ENCODE assay signal across 2 cellular contexts in the genomic region with DNA sequence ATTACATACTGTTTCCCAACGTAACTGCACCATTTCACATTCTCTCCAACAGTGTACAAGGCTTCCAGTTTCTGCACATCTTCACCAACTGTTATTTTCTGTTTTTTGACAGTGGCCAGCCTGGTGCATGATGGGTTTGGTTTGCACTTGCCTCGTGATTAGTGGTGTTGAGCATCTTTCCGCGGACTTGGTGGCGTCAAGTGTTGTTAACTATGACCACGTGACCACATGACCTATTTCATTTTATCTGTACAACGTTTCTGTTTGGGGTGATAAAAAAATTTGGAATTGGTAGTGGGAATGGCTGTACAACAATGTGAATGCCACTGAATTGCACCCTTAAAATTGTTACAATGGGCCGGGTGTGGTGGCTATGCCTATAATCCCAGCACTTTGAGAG.
TF ChIP-seq lines count a peak whose summit lies in the region.

No MANE protein-coding gene starts in this region.

TF ChIP-seq in IMR-90, 13 proteins besides CTCF, POLR2A, EP300 and RAD21 (continued from another document):
- TF ChIP-seq, protein P1, sequence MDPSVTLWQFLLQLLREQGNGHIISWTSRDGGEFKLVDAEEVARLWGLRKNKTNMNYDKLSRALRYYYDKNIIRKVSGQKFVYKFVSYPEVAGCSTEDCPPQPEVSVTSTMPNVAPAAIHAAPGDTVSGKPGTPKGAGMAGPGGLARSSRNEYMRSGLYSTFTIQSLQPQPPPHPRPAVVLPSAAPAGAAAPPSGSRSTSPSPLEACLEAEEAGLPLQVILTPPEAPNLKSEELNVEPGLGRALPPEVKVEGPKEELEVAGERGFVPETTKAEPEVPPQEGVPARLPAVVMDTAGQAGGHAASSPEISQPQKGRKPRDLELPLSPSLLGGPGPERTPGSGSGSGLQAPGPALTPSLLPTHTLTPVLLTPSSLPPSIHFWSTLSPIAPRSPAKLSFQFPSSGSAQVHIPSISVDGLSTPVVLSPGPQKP (IDR thresholded peaks at IDR 0.05; ENCODE audit: borderline replicate concordance, low read depth, low read length): no peak
- no peak for TF ChIP-seq RFX5 (IDR thresholded peaks at IDR 0.05; ENCODE audit: low read depth, low read length)
- TF ChIP-seq CEBPB (IDR thresholded peaks at IDR 0.05; ENCODE audit: low read depth, low read length): no peak
- no peak for TF ChIP-seq SMC3 (IDR thresholded peaks at IDR 0.05; ENCODE audit: low read depth, low read length)
- no peak for TF ChIP-seq MXI1 (IDR thresholded peaks at IDR 0.05; ENCODE audit: borderline replicate concordance, low read depth, low read length)
- no peak for TF ChIP-seq BHLHE40 (IDR thresholded peaks at IDR 0.05; ENCODE audit: low read depth, low read length)
- TF ChIP-seq, protein P2, sequence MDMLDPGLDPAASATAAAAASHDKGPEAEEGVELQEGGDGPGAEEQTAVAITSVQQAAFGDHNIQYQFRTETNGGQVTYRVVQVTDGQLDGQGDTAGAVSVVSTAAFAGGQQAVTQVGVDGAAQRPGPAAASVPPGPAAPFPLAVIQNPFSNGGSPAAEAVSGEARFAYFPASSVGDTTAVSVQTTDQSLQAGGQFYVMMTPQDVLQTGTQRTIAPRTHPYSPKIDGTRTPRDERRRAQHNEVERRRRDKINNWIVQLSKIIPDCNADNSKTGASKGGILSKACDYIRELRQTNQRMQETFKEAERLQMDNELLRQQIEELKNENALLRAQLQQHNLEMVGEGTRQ (IDR thresholded peaks at IDR 0.05; ENCODE audit: low read depth, low read length): no peak
- no peak for TF ChIP-seq NFE2L2 (IDR thresholded peaks at IDR 0.05; ENCODE audit: low read depth, low read length)
- TF ChIP-seq RCOR1 (IDR thresholded peaks at IDR 0.05; ENCODE audit: insufficient replicate concordance, low read length): no peak
- no peak for TF ChIP-seq MAZ (IDR thresholded peaks at IDR 0.05; ENCODE audit: borderline replicate concordance, low read depth, low read length)

TF ChIP-seq in WTC11, 78 proteins besides CTCF, POLR2A, EP300 and RAD21 (continued from another document):
- no peak for TF ChIP-seq CREM (CRISPR knock-in tag; IDR thresholded peaks at IDR 0.05)
- TF ChIP-seq, protein P3, sequence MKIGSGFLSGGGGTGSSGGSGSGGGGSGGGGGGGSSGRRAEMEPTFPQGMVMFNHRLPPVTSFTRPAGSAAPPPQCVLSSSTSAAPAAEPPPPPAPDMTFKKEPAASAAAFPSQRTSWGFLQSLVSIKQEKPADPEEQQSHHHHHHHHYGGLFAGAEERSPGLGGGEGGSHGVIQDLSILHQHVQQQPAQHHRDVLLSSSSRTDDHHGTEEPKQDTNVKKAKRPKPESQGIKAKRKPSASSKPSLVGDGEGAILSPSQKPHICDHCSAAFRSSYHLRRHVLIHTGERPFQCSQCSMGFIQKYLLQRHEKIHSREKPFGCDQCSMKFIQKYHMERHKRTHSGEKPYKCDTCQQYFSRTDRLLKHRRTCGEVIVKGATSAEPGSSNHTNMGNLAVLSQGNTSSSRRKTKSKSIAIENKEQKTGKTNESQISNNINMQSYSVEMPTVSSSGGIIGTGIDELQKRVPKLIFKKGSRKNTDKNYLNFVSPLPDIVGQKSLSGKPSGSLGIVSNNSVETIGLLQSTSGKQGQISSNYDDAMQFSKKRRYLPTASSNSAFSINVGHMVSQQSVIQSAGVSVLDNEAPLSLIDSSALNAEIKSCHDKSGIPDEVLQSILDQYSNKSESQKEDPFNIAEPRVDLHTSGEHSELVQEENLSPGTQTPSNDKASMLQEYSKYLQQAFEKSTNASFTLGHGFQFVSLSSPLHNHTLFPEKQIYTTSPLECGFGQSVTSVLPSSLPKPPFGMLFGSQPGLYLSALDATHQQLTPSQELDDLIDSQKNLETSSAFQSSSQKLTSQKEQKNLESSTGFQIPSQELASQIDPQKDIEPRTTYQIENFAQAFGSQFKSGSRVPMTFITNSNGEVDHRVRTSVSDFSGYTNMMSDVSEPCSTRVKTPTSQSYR (CRISPR knock-in tag; IDR thresholded peaks at IDR 0.05): no peak
- TF ChIP-seq ZNF423 (CRISPR knock-in tag; IDR thresholded peaks at IDR 0.05): no peak
- no peak for TF ChIP-seq NR2C2 (CRISPR knock-in tag; IDR thresholded peaks at IDR 0.05)
- TF ChIP-seq CREB1 (CRISPR knock-in tag; IDR thresholded peaks at IDR 0.05): no peak
- TF ChIP-seq ZNF671 (CRISPR knock-in tag; IDR thresholded peaks at IDR 0.05): no peak
- no peak for TF ChIP-seq NR3C1 (CRISPR knock-in tag; conservative IDR thresholded peaks at IDR 0.05; ENCODE audit: low read depth)
- no peak for TF ChIP-seq ZNF263 (CRISPR knock-in tag; IDR thresholded peaks at IDR 0.05; ENCODE audit: low read depth)
- TF ChIP-seq, protein P4, sequence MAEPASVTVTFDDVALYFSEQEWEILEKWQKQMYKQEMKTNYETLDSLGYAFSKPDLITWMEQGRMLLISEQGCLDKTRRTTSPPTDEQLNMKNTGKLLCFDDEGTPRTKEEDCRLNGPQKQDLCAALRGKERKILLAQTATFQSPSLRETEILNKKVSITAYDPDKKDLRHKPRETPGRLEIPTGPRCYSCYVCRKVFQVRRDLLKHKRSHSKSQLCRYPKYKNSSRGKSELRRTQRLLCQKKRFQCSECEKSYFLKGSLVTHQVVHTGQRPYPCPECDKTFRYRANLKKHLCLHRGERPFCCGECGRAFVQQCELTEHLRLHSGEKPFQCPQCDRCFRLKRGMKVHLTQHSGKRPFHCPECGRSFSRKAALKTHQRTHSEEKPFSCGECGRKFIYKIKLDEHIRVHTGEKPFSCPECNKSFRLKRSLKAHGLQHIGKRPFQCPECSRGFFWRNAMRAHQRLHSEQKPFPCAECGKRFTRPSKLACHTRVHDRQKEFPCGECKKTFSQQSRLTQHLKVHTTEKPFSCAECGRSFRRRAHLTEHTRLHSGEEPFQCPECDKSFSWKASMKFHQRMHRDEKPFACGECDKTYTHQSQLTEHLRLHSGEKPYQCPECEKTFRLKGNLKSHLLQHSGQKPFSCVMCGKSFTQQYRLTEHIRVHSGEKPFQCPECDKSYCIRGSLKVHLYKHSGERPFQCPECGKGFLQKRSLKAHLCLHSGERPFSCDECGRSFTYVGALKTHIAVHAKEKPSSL (CRISPR knock-in tag; conservative IDR thresholded peaks at IDR 0.05): no peak
- TF ChIP-seq, protein P5, sequence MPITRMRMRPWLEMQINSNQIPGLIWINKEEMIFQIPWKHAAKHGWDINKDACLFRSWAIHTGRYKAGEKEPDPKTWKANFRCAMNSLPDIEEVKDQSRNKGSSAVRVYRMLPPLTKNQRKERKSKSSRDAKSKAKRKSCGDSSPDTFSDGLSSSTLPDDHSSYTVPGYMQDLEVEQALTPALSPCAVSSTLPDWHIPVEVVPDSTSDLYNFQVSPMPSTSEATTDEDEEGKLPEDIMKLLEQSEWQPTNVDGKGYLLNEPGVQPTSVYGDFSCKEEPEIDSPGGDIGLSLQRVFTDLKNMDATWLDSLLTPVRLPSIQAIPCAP (CRISPR knock-in tag; IDR thresholded peaks at IDR 0.05): no peak
- TF ChIP-seq, protein P6, sequence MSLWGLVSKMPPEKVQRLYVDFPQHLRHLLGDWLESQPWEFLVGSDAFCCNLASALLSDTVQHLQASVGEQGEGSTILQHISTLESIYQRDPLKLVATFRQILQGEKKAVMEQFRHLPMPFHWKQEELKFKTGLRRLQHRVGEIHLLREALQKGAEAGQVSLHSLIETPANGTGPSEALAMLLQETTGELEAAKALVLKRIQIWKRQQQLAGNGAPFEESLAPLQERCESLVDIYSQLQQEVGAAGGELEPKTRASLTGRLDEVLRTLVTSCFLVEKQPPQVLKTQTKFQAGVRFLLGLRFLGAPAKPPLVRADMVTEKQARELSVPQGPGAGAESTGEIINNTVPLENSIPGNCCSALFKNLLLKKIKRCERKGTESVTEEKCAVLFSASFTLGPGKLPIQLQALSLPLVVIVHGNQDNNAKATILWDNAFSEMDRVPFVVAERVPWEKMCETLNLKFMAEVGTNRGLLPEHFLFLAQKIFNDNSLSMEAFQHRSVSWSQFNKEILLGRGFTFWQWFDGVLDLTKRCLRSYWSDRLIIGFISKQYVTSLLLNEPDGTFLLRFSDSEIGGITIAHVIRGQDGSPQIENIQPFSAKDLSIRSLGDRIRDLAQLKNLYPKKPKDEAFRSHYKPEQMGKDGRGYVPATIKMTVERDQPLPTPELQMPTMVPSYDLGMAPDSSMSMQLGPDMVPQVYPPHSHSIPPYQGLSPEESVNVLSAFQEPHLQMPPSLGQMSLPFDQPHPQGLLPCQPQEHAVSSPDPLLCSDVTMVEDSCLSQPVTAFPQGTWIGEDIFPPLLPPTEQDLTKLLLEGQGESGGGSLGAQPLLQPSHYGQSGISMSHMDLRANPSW (CRISPR knock-in tag; conservative IDR thresholded peaks at IDR 0.05; ENCODE audit: low read depth): no peak
- TF ChIP-seq RORB (CRISPR knock-in tag; IDR thresholded peaks at IDR 0.05): no peak
- no peak for TF ChIP-seq TP53 (CRISPR knock-in tag; IDR thresholded peaks at IDR 0.05)
- TF ChIP-seq, protein P7, sequence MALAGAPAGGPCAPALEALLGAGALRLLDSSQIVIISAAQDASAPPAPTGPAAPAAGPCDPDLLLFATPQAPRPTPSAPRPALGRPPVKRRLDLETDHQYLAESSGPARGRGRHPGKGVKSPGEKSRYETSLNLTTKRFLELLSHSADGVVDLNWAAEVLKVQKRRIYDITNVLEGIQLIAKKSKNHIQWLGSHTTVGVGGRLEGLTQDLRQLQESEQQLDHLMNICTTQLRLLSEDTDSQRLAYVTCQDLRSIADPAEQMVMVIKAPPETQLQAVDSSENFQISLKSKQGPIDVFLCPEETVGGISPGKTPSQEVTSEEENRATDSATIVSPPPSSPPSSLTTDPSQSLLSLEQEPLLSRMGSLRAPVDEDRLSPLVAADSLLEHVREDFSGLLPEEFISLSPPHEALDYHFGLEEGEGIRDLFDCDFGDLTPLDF (CRISPR knock-in tag; IDR thresholded peaks at IDR 0.05): no peak
- TF ChIP-seq, protein P8, sequence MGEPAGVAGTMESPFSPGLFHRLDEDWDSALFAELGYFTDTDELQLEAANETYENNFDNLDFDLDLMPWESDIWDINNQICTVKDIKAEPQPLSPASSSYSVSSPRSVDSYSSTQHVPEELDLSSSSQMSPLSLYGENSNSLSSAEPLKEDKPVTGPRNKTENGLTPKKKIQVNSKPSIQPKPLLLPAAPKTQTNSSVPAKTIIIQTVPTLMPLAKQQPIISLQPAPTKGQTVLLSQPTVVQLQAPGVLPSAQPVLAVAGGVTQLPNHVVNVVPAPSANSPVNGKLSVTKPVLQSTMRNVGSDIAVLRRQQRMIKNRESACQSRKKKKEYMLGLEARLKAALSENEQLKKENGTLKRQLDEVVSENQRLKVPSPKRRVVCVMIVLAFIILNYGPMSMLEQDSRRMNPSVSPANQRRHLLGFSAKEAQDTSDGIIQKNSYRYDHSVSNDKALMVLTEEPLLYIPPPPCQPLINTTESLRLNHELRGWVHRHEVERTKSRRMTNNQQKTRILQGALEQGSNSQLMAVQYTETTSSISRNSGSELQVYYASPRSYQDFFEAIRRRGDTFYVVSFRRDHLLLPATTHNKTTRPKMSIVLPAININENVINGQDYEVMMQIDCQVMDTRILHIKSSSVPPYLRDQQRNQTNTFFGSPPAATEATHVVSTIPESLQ (CRISPR knock-in tag; IDR thresholded peaks at IDR 0.05): no peak
- no peak for TF ChIP-seq IRF2 (CRISPR knock-in tag; IDR thresholded peaks at IDR 0.05; ENCODE audit: borderline replicate concordance, low read depth)
- TF ChIP-seq FOXK1 (CRISPR knock-in tag; IDR thresholded peaks at IDR 0.05): no peak
TF ChIP-seq in WTC11: peak in this region for 0.
